Comparison of ENCODE assay signal across 8 cellular contexts in genomic region chr15:78775472-78775871, GRCh38.
"Had no signal": no experiment of that assay in that cellular context is flagged by ENCODE, and none has a peak within 500 bp of the region (broad histone marks: within the 10 kb centered on the region; RNA-seq: fewer than 3 reads in every experiment).

No MANE protein-coding gene starts in this region.

- DNase-seq: H9, HCEC 1CT, IMR-90 had no signal

- H2AFZ ChIP-seq: GM23338 had no signal

- FAIRE-seq: H1, H54, HepG2 had no signal

- H3K4me3 ChIP-seq: GM23338 had no signal

- H3K27ac ChIP-seq: HL-60 had no signal

- H3K4me2 ChIP-seq: GM23338 had no signal

- ATAC-seq: GM23338 had no signal
